ENCODE assay signal across 8 cellular contexts in genomic region chr11:99370557-99371200, GRCh38.
DNase-seq lines count a peak whose midpoint lies in the region; ATAC-seq and TF ChIP-seq lines count a peak whose summit lies in the region.

No MANE protein-coding gene starts in this region.

- ATAC-seq in GM18858 (IDR thresholded peaks at IDR 0.05; ENCODE audit: unreplicated experiment) (no peak), sciatic nerve (no peak)

- TF ChIP-seq CTCF in fibroblast of the aortic adventitia (IDR thresholded peaks at IDR 0.05; ENCODE audit: insufficient read depth, low read length): no peak

- intact Hi-C loops in sciatic nerve (cut with DNase I): no loop called here

- DNase-seq in ELR (ENCODE audit: low read depth) (peak; percentile 78), NCI-H446 treated with DMSO at 0.1 percent for 48 hours (lab: John Stamatoyannopoulos, UW) (peak; percentile 22), fibroblast of the aortic adventitia (ENCODE audit: low read depth) (peak; percentile 3), non-pigmented ciliary epithelial cell (ENCODE audit: low read depth) (peak; percentile 28), DMS79 treated with DMSO at 0.1 percent for 48 hours (lab: John Stamatoyannopoulos, UW) (no peak), sciatic nerve (ENCODE audit: low spot score) (no peak)
- DNase-seq in effector CD8-positive, alpha-beta T cell (lab: John Stamatoyannopoulos, UW): no peak

- no peak overlapping the region for H3K4me3 ChIP-seq in fibroblast of the aortic adventitia (ENCODE audit: low read depth, low read length)

Comparison
In these comparisons a context has a peak if more than half of its experiments do, and no peak if none do; other contexts are left out.
1. DNase-seq: peak in ELR (single experiment), NCI-H446 treated with DMSO at 0.1 percent for 48 hours (single experiment), fibroblast of the aortic adventitia (single experiment) and non-pigmented ciliary epithelial cell (single experiment); none in effector CD8-positive, alpha-beta T cell (single experiment), DMS79 treated with DMSO at 0.1 percent for 48 hours (single experiment) and sciatic nerve (single experiment).